ENCODE assay signal across 19 cellular contexts in genomic region chr14:72521045-72521444, GRCh38.
DNase-seq lines count a peak whose midpoint lies in the region; ATAC-seq, FAIRE-seq and TF ChIP-seq lines count a peak whose summit lies in the region.
"Had no signal": no experiment of that assay in that cellular context is flagged by ENCODE, and none has a peak within 500 bp of the region (broad histone marks: within the 10 kb centered on the region; RNA-seq: fewer than 3 reads in every experiment).

No MANE protein-coding gene starts in this region.

- H3K9ac ChIP-seq in mammary epithelial cell (ENCODE audit: insufficient read depth, low read length) (no peak overlapping the region), MM.1S (ENCODE audit: low read length) (peak overlapping the region; percentile 45; the same call in 1 of the 2 replicates), GM12878 (ENCODE audit: control insufficient read depth, insufficient read depth, low read length) (no peak overlapping the region)

- H3K27ac ChIP-seq in mammary epithelial cell (ENCODE audit: insufficient read depth, low read depth, low read length), result no peak overlapping the region
- peak overlapping the region; percentile 100 for H3K27ac ChIP-seq in MM.1S (ENCODE audit: low read length)
- H3K27ac ChIP-seq in GM12878 (ENCODE audit: control insufficient read depth, insufficient read depth), result peak overlapping the region; percentile 86
- H3K27ac ChIP-seq in CD8-positive, alpha-beta memory T cell (ENCODE audit: low read depth, low read length), result no peak overlapping the region
- H3K27ac ChIP-seq: left ventricle myocardium inferior, pancreas had no signal

- no peak overlapping the region for H3K4me2 ChIP-seq in mammary epithelial cell (ENCODE audit: insufficient read depth, low read depth, low read length)
- peak overlapping the region; percentile 9; the same call in 1 of the 2 replicates for H3K4me2 ChIP-seq in MM.1S (ENCODE audit: low read depth, low read length)
- peak overlapping the region; percentile 71 for H3K4me2 ChIP-seq in GM12878 (ENCODE audit: control insufficient read depth, insufficient read depth)

- no peaks in the 10 kb centered on the region for H3K27me3 ChIP-seq in mammary epithelial cell (ENCODE audit: insufficient read depth, low read length)
- H3K27me3 ChIP-seq in MM.1S (replicated peaks; ENCODE audit: insufficient read depth, low read length), result no peaks in the 10 kb centered on the region
- H3K27me3 ChIP-seq in GM12878 (replicated peaks in 1 of 2; ENCODE audit: control insufficient read depth in 2 of 2, insufficient read depth in 2 of 2, low read length in 1 of 2), result no peaks in the 10 kb centered on the region
- H3K27me3 ChIP-seq in CD8-positive, alpha-beta memory T cell (ENCODE audit: insufficient read depth, low read length, poor library complexity, severe bottlenecking), result no peaks in the 10 kb centered on the region
- H3K27me3 ChIP-seq: pancreas had no signal

- TF ChIP-seq POLR2A in GM12878 (IDR thresholded peaks at IDR 0.05; ENCODE audit: low read depth, low read length), result no peak

- in situ Hi-C loops in mammary epithelial cell (cut with MboI; ENCODE audit: low sequenced_read_pairs in 2 of 2) (no loop called here), GM12878 (cut with MboI) (no loop called here)

- no peaks in the 10 kb centered on the region for H3K36me3 Mint-ChIP-seq in MCF 10A (ENCODE audit: insufficient read depth, unreplicated experiment)
- peaks cover 0 to 3% (median 0%) of the 10 kb centered on the region in 3 donors for H3K36me3 Mint-ChIP-seq in CD8-positive, alpha-beta memory T cell

- RAD21 ChIA-PET in GM12878 (lab: Charles Lee; ENCODE audit: unreplicated experiment), result interaction anchor here (1.1 to 10.4 kb wide), 4 partner anchors 44 to 383 kb away, joined by 3 to 216 read pairs (median 22); partner anchors contain the start of gene DPF3

- no peaks in the 10 kb centered on the region for H3K79me2 ChIP-seq in mammary epithelial cell (ENCODE audit: insufficient read depth, low read length)
- H3K79me2 ChIP-seq in MM.1S (ENCODE audit: low read length), result no peaks in the 10 kb centered on the region
- H3K79me2 ChIP-seq in GM12878 (ENCODE audit: control insufficient read depth, insufficient read depth, low read length), result no peaks in the 10 kb centered on the region

- H3K27me3 Mint-ChIP-seq in MCF 10A (ENCODE audit: insufficient read depth, unreplicated experiment), result no peaks in the 10 kb centered on the region
- no peaks in the 10 kb centered on the region for H3K27me3 Mint-ChIP-seq in CD8-positive, alpha-beta memory T cell

- no peak overlapping the region for H3K4me3 ChIP-seq in mammary epithelial cell (replicated peaks in 1 of 3; ENCODE audit: insufficient read depth in 1 of 3, low read depth in 2 of 3, low read length in 3 of 3)
- H3K4me3 ChIP-seq in MM.1S (ENCODE audit: low read length), result no peak overlapping the region
- H3K4me3 ChIP-seq in GM12878, result no peak overlapping the region
- no peak overlapping the region for H3K4me3 ChIP-seq in CD8-positive, alpha-beta memory T cell (ENCODE audit: low read length)
- H3K4me3 ChIP-seq: K562, left ventricle myocardium inferior, pancreas had no signal

- 63% methylated on average over 4 of the region's 4 CpGs for WGBS in mammary epithelial cell (ENCODE audit: low coverage, missing lambda C conversion rate)
- under 1% methylated on average over 4 of the region's 4 CpGs for WGBS in GM12878 (ENCODE audit: insufficient coverage, insufficient replicate concordance, low lambda C conversion rate, missing lambda C conversion rate)

- DNase-seq in mammary epithelial cell, result peak; percentile 32
- no peak for DNase-seq in MCF 10A (ENCODE audit: unreplicated experiment)
- peak; percentile 67 for DNase-seq in MM.1S
- peak; percentile 37 for DNase-seq in GM12878 (ENCODE audit: low read depth, low spot score)
- DNase-seq in effector CD8-positive, alpha-beta T cell (lab: John Stamatoyannopoulos, UW), result no peak
- DNase-seq in CD8-positive, alpha-beta memory T cell, result no peak
- DNase-seq: Caco-2; dermis blood vessel endothelial cell; erythroblast; GOT3; left ventricle myocardium inferior; NCI-H2171; NCI-H774; pancreas; stimulated activated CD4-positive, alpha-beta T cell treated with anti-CD3 and anti-CD28 coated beads, Interleukin-2, amount 100 ng/mL, for 24 hours had no signal

- H4K20me1 ChIP-seq in mammary epithelial cell (ENCODE audit: insufficient read depth, low read length), result no peaks in the 10 kb centered on the region
- H4K20me1 ChIP-seq in MM.1S (ENCODE audit: insufficient read depth, low read length), result no peaks in the 10 kb centered on the region
- H4K20me1 ChIP-seq in GM12878 (ENCODE audit: control insufficient read depth, insufficient read depth), result no peaks in the 10 kb centered on the region

- H3K9me3 Mint-ChIP-seq in MCF 10A (ENCODE audit: unreplicated experiment), result peaks cover 14% of the 10 kb centered on the region
- peaks cover 0 to 2% (median 0%) of the 10 kb centered on the region in 5 donors for H3K9me3 Mint-ChIP-seq in CD8-positive, alpha-beta memory T cell

- H3K9me3 ChIP-seq in mammary epithelial cell (replicated peaks; ENCODE audit: insufficient read depth, low read length), result no peaks in the 10 kb centered on the region
- no peaks in the 10 kb centered on the region for H3K9me3 ChIP-seq in MM.1S (replicated peaks; ENCODE audit: insufficient read depth, low read length)
- H3K9me3 ChIP-seq in GM12878 (replicated peaks; ENCODE audit: control insufficient read depth, insufficient read depth, low read length), result peaks cover 3% of the 10 kb centered on the region; the same call in 1 of the 3 replicates
- H3K9me3 ChIP-seq in CD8-positive, alpha-beta memory T cell (ENCODE audit: low read length), result no peaks in the 10 kb centered on the region
- H3K9me3 ChIP-seq: pancreas had no signal

- ATAC-seq in GM12878 (peak; percentile 58), HG03354 (IDR thresholded peaks at IDR 0.05; ENCODE audit: poor library complexity, severe bottlenecking, unreplicated experiment) (no peak)
- ATAC-seq: K562, pancreas, SK-N-SH treated with all-trans-retinoic acid at 6 μM for 48 hours had no signal

- POLR2A ChIA-PET in MCF 10A (lab: Yijun Ruan, JAX), result no interaction called here
- POLR2A ChIA-PET in GM12878 (lab: Charles Lee), result no interaction called here
- POLR2A ChIA-PET in CD8-positive, alpha-beta memory T cell (lab: Charles Lee), result no interaction called here

- H3K4me1 ChIP-seq in mammary epithelial cell (ENCODE audit: insufficient read depth, low read length) (no peaks in the 10 kb centered on the region), MM.1S (ENCODE audit: low read length) (peaks cover 80% of the 10 kb centered on the region), GM12878 (ENCODE audit: control insufficient read depth, insufficient read depth, low read length) (peaks cover 47% of the 10 kb centered on the region)
- H3K4me1 ChIP-seq in CD8-positive, alpha-beta memory T cell (ENCODE audit: insufficient read depth, low read length), result peaks cover 46% of the 10 kb centered on the region
- H3K4me1 ChIP-seq: Caco-2, left ventricle myocardium inferior, pancreas had no signal

- no peak overlapping the region for H3K27ac Mint-ChIP-seq in MCF 10A (ENCODE audit: low read depth, unreplicated experiment)
- no peak overlapping the region for H3K27ac Mint-ChIP-seq in CD8-positive, alpha-beta memory T cell

- BruUV-seq in mammary epithelial cell (replicated peaks; lab: Mats Ljungman, UMichigan) (no TSS peak), MCF 10A (replicated peaks; lab: Mats Ljungman, UMichigan) (no TSS peak), GM12878 (replicated peaks; lab: Mats Ljungman, UMichigan) (no TSS peak)

- intact Hi-C loops in mammary epithelial cell (cut with micrococcal nuclease), result no loop called here
- intact Hi-C loops in MCF 10A (cut with micrococcal nuclease), result no loop called here
- intact Hi-C loops in GM12878 (cut with micrococcal nuclease; ENCODE audit: unreplicated experiment), result no loop called here

- SMC1A ChIA-PET in GM12878 (lab: Charles Lee; ENCODE audit: uncharacterized antibody, unreplicated experiment), result interaction anchor here (0.8 to 2.6 kb wide), 8 partner anchors 13 to 383 kb away, joined by 3 to 12 read pairs (median 4); no protein-coding TSS in a partner anchor

- H3K36me3 ChIP-seq in mammary epithelial cell (ENCODE audit: insufficient read depth, low read length), result no peaks in the 10 kb centered on the region
- H3K36me3 ChIP-seq in MM.1S (replicated peaks; ENCODE audit: insufficient read depth, low read length), result no peaks in the 10 kb centered on the region
- no peaks in the 10 kb centered on the region for H3K36me3 ChIP-seq in GM12878 (ENCODE audit: control insufficient read depth in 2 of 2, insufficient read depth in 2 of 2, low read length in 1 of 2)
- no peaks in the 10 kb centered on the region for H3K36me3 ChIP-seq in CD8-positive, alpha-beta memory T cell (ENCODE audit: insufficient read depth, low read length)
- H3K36me3 ChIP-seq: left ventricle myocardium inferior, pancreas had no signal

- H2AFZ ChIP-seq in mammary epithelial cell (ENCODE audit: low read depth, low read length) (no peak overlapping the region), MM.1S (ENCODE audit: low read length) (no peak overlapping the region), GM12878 (ENCODE audit: control insufficient read depth, low read depth, low read length) (no peak overlapping the region)

- no peaks in the 10 kb centered on the region for H3K9me2 ChIP-seq in MM.1S (replicated peaks; ENCODE audit: insufficient read depth, low read length)

- dilution Hi-C loops in mammary epithelial cell (cut with HindIII; ENCODE audit: low sequenced_read_pairs), result no loop called here

- H3F3A ChIP-seq in MM.1S (ENCODE audit: insufficient read depth, low read length), result peaks cover 45% of the 10 kb centered on the region

- no peak for TF ChIP-seq RAD21 in GM12878 (IDR thresholded peaks at IDR 0.05; ENCODE audit: insufficient read depth, low read depth, low read length)

- CTCF ChIA-PET in mammary epithelial cell (lab: Charles Lee; ENCODE audit: low non-redundant PET), result no interaction called here
- CTCF ChIA-PET in MCF 10A (lab: Yijun Ruan, JAX), result interaction anchor here (1.8 to 2.5 kb wide), 2 partner anchors 383 to 385 kb away, joined by 12 to 16 read pairs; no protein-coding TSS in a partner anchor
- CTCF ChIA-PET in GM12878 (lab: Yijun Ruan, JAX), result interaction anchor here (0.5 to 12.6 kb wide), 6 partner anchors 71 to 428 kb away, joined by 3 to 520 read pairs (median 3); no protein-coding TSS in a partner anchor
- CTCF ChIA-PET in CD8-positive, alpha-beta memory T cell (lab: Charles Lee), result interaction anchor here (10.0 kb wide), 1 partner anchor 383 kb away, joined by 138 read pairs; no protein-coding TSS in a partner anchor

- FAIRE-seq in GM12878 (lab: Jason Lieb, UNC), result no peak
- FAIRE-seq: K562, pancreas, TTC549 had no signal

- peak; percentile 18 to 47; a peak in 3 of 4 replicates for TF ChIP-seq EP300 in GM12878 (IDR thresholded peaks at IDR 0.05; ENCODE audit: borderline replicate concordance in 1 of 2, control insufficient read depth in 1 of 2, low read depth in 2 of 2, low read length in 2 of 2)

- TF ChIP-seq CTCF in mammary epithelial cell (conservative IDR thresholded peaks at IDR 0.05 in 1 of 2, IDR thresholded peaks at IDR 0.05 in 1 of 2; ENCODE audit: extremely low read depth in 1 of 2, insufficient read depth in 1 of 2, low read depth in 1 of 2, low read length in 2 of 2) (no peak), MCF 10A (IDR thresholded peaks at IDR 0.05; ENCODE audit: unreplicated experiment) (no peak), MM.1S (IDR thresholded peaks at IDR 0.05; ENCODE audit: low read length) (no peak), GM12878 (IDR thresholded peaks at IDR 0.05 in 2 of 3, conservative IDR thresholded peaks at IDR 0.05 in 1 of 3; ENCODE audit: control insufficient read depth in 2 of 3, extremely low read depth in 1 of 3, insufficient read depth in 1 of 3, low read depth in 3 of 3, low read length in 3 of 3) (no peak)

- no peaks in the 10 kb centered on the region for H3K4me1 Mint-ChIP-seq in MCF 10A (ENCODE audit: insufficient read depth, unreplicated experiment)
- H3K4me1 Mint-ChIP-seq in CD8-positive, alpha-beta memory T cell, result peaks cover 67 to 79% (median 73%) of the 10 kb centered on the region in 3 donors

- no peak overlapping the region for H3K4me3 Mint-ChIP-seq in MCF 10A (ENCODE audit: unreplicated experiment)
- H3K4me3 Mint-ChIP-seq in CD8-positive, alpha-beta memory T cell, result no peak overlapping the region

Comparison
In these comparisons a context has a peak if more than half of its experiments do, and no peak if none do; other contexts are left out.
1. DNase-seq: peak in mammary epithelial cell (single experiment), MM.1S (single experiment) and GM12878 (single experiment); none in MCF 10A (single experiment), effector CD8-positive, alpha-beta T cell (single experiment) and CD8-positive, alpha-beta memory T cell (0 of 5).
2. H3K27ac ChIP-seq: peak in MM.1S (single experiment) and GM12878 (single experiment); none in mammary epithelial cell (single experiment) and CD8-positive, alpha-beta memory T cell (single experiment).